In genomic region chr18:11147962-11148654, GRCh38 we compare ENCODE assay signal across 10 cellular contexts. TPM values are rescaled to one million over a fixed set of nuclear protein-coding genes. Genes with fewer than 3 reads are reported as not detected.
DNase-seq lines count a peak whose midpoint lies in the region; ATAC-seq and TF ChIP-seq lines count a peak whose summit lies in the region.
"Had no signal": no experiment of that assay in that cellular context is flagged by ENCODE, and none has a peak within 500 bp of the region (broad histone marks: within the 10 kb centered on the region; RNA-seq: fewer than 3 reads in every experiment).

No MANE protein-coding gene starts in this region.

- H3K4me1 ChIP-seq in colonic mucosa (no peaks in the 10 kb centered on the region), testis (no peaks in the 10 kb centered on the region)

- ATAC-seq in HG02884 (IDR thresholded peaks at IDR 0.05; ENCODE audit: unreplicated experiment) = no peak

- no peaks in the 10 kb centered on the region for H3K36me3 ChIP-seq in colonic mucosa
- H3K36me3 ChIP-seq in testis (ENCODE audit: low read depth, missing control alignments) = no peaks in the 10 kb centered on the region

- DNase-seq in DMS 273 (lab: John Stamatoyannopoulos, UW; ENCODE audit: unreplicated experiment) = peak; percentile 57
- DNase-seq in DMS 273 treated with DMSO at 0.1 percent for 48 hours (lab: John Stamatoyannopoulos, UW) = no peak
- no peak for DNase-seq in colonic mucosa
- DNase-seq in medulla oblongata (ENCODE audit: extremely low spot score) = peak; percentile 20
- DNase-seq in testis = no peak
- DNase-seq in glomerular visceral epithelial cell (ENCODE audit: extremely low spot score) = no peak
- no peak for DNase-seq in NCI-H2227 treated with DMSO at 0.1 percent for 48 hours (lab: John Stamatoyannopoulos, UW)

- peaks cover 30% of the 10 kb centered on the region for H3K27me3 ChIP-seq in colonic mucosa
- no peaks in the 10 kb centered on the region for H3K27me3 ChIP-seq in testis

- TF ChIP-seq CTCF in colonic mucosa (IDR thresholded peaks at IDR 0.05) (no peak), testis (IDR thresholded peaks at IDR 0.05) (no peak)

- H3K9ac ChIP-seq in colonic mucosa (ENCODE audit: low read depth in 2 of 2, low read length in 2 of 2) = peak overlapping the region in 1 of 2 donors; percentile 41

- no peak overlapping the region for H3K27ac ChIP-seq in colonic mucosa
- no peak overlapping the region for H3K27ac ChIP-seq in testis
- H3K27ac ChIP-seq: 22Rv1, HL-60 had no signal

- TF ChIP-seq POLR2A in testis (IDR thresholded peaks at IDR 0.05) = no peak

- WGBS in testis, 2 donors = 4 to 9% methylated on average over 11 to 38 of the region's 38 CpGs

- intact Hi-C loops in colonic mucosa (cut with DNase I) (no loop called here), testis (cut with DNase I; ENCODE audit: low total_unique reads) (no loop called here)

- H3K4me3 ChIP-seq in colonic mucosa (peak overlapping the region; percentile 21), testis (peak overlapping the region; percentile 6 to 59)

- no peaks in the 10 kb centered on the region for H3K9me3 ChIP-seq in colonic mucosa
- no peaks in the 10 kb centered on the region for H3K9me3 ChIP-seq in testis

RNA-seq across cellular contexts. Expression of gene PIEZO2, which starts 1.3 kb away (rescaled TPM):
- 1 to 10 TPM in 1 of 2 donors, under 1 TPM in 1; 0.79 to 4.0 TPM for total RNA-seq in colonic mucosa
- total RNA-seq in testis = 1 to 10 TPM; 2.3 to 3.0 TPM
- polyA plus RNA-seq in testis (ENCODE audit: insufficient read depth, low read depth, low replicate concordance) = 3.5 TPM

Comparison
In these comparisons a context has a peak if more than half of its experiments do, and no peak if none do; other contexts are left out.
1. DNase-seq: peak in DMS 273 (single experiment) and medulla oblongata (single experiment); none in DMS 273 treated with DMSO at 0.1 percent for 48 hours (single experiment), colonic mucosa (single experiment), testis (single experiment), glomerular visceral epithelial cell (single experiment) and NCI-H2227 treated with DMSO at 0.1 percent for 48 hours (single experiment).